Comparison of ENCODE assay signal across 14 cellular contexts in genomic region chr17:75049057-75049456, GRCh38. TPM values are rescaled to one million over a fixed set of nuclear protein-coding genes. Genes with fewer than 3 reads are reported as not detected.
DNase-seq lines count a peak whose midpoint lies in the region; ATAC-seq and TF ChIP-seq lines count a peak whose summit lies in the region.
"Had no signal": no experiment of that assay in that cellular context is flagged by ENCODE, and none has a peak within 500 bp of the region (broad histone marks: within the 10 kb centered on the region; RNA-seq: fewer than 3 reads in every experiment).

No MANE protein-coding gene starts in this region.

- no peaks in the 10 kb centered on the region for H3K27me3 ChIP-seq in iPS-20b (ENCODE audit: insufficient read depth, low read length)
- no peaks in the 10 kb centered on the region for H3K27me3 ChIP-seq in suprapubic skin

- peak overlapping the region; percentile 92; the same call in 1 of the 2 replicates for H3K4me3 ChIP-seq in iPS-20b (ENCODE audit: low read length)
- H3K4me3 ChIP-seq in suprapubic skin, result no peak overlapping the region

- no peaks in the 10 kb centered on the region for H3K9me3 Mint-ChIP-seq in activated T-cell treated with anti-CD3 and anti-CD28 coated beads, Interleukin-2, amount 50 U/mL, for 72 hours
- no peaks in the 10 kb centered on the region for H3K9me3 Mint-ChIP-seq in activated T-helper 17 cell treated with anti-CD3 and anti-CD28 coated beads, Interleukin-2, amount 50 U/mL, for 72 hours

- H3K9me3 ChIP-seq in iPS-20b (ENCODE audit: insufficient read depth, low read depth, low read length) (no peaks in the 10 kb centered on the region), suprapubic skin (no peaks in the 10 kb centered on the region)

- no peak overlapping the region for H3K27ac ChIP-seq in iPS-20b (ENCODE audit: low read length)
- peak overlapping the region; percentile 97 for H3K27ac ChIP-seq in suprapubic skin

- DNase-seq in activated T-cell treated with anti-CD3 and anti-CD28 coated beads, Interleukin-2, amount 50 U/mL, for 72 hours, result no peak
- no peak for DNase-seq in activated T-cell treated with anti-CD3 and anti-CD28 coated beads, Interleukin-2, amount 50 U/mL, for 48 hours
- DNase-seq in suprapubic skin (ENCODE audit: low spot score in 2 of 2), result no peak
- no peak for DNase-seq in stimulated activated naive CD4-positive, alpha-beta T cell (lab: John Stamatoyannopoulos, UW)
- no peak for DNase-seq in stimulated activated CD4-positive, alpha-beta T cell treated with anti-CD3 and anti-CD28 coated beads, Interleukin-12 subunit alpha, Interleukin-12 subunit beta, amount 100 ng/mL, for 4 hours
- DNase-seq: activated CD4-positive, alpha-beta T cell treated with anti-CD3 and anti-CD28 coated beads, Interleukin-2, amount 50 U/mL, for 1 hour; NCI-H1436; NCI-H748 treated with DMSO at 0.1 percent for 48 hours; stimulated activated naive CD4-positive, alpha-beta T cell treated with Interleukin-2 at 50 U/mL for 16 hours; SW 1271 had no signal

- H3K9ac ChIP-seq in iPS-20b (ENCODE audit: low read depth, low read length), result no peak overlapping the region; the same call in 1 of the 2 replicates

- no peak for TF ChIP-seq POLR2A in suprapubic skin (IDR thresholded peaks at IDR 0.05)

- H3K4me3 Mint-ChIP-seq in activated T-cell treated with anti-CD3 and anti-CD28 coated beads, Interleukin-2, amount 50 U/mL, for 72 hours, result peak overlapping the region in 1 of 2 donors; percentile 95
- peak overlapping the region; percentile 92 for H3K4me3 Mint-ChIP-seq in activated T-helper 17 cell treated with anti-CD3 and anti-CD28 coated beads, Interleukin-2, amount 50 U/mL, for 72 hours

- peaks cover 7 to 9% of the 10 kb centered on the region in 2 donors for H3K36me3 Mint-ChIP-seq in activated T-cell treated with anti-CD3 and anti-CD28 coated beads, Interleukin-2, amount 50 U/mL, for 72 hours (ENCODE audit: insufficient read depth in 2 of 2)
- H3K36me3 Mint-ChIP-seq in activated T-helper 17 cell treated with anti-CD3 and anti-CD28 coated beads, Interleukin-2, amount 50 U/mL, for 72 hours (ENCODE audit: low read depth), result peaks cover 61% of the 10 kb centered on the region

- ATAC-seq in activated T-cell treated with anti-CD3 and anti-CD28 coated beads, Interleukin-2, amount 50 U/mL, for 72 hours (replicated peaks in 1 of 2), result no peak
- no peak for ATAC-seq in activated T-helper 17 cell treated with anti-CD3 and anti-CD28 coated beads, Interleukin-2, amount 50 U/mL, for 72 hours (replicated peaks)
- ATAC-seq in GM21717 (IDR thresholded peaks at IDR 0.05; ENCODE audit: unreplicated experiment), result no peak

- WGBS in suprapubic skin, result 84% methylated on average over 5 of the region's 5 CpGs

- H3K27me3 Mint-ChIP-seq in activated T-cell treated with anti-CD3 and anti-CD28 coated beads, Interleukin-2, amount 50 U/mL, for 72 hours (ENCODE audit: low read depth), result no peaks in the 10 kb centered on the region
- no peaks in the 10 kb centered on the region for H3K27me3 Mint-ChIP-seq in activated T-helper 17 cell treated with anti-CD3 and anti-CD28 coated beads, Interleukin-2, amount 50 U/mL, for 72 hours
- H3K27me3 Mint-ChIP-seq: activated naive CD8-positive, alpha-beta T cell had no signal

- TF ChIP-seq CTCF in suprapubic skin (IDR thresholded peaks at IDR 0.05), result no peak

- H3K4me1 Mint-ChIP-seq in activated T-cell treated with anti-CD3 and anti-CD28 coated beads, Interleukin-2, amount 50 U/mL, for 72 hours (ENCODE audit: low read depth), result peaks cover 43% of the 10 kb centered on the region
- peaks cover 16% of the 10 kb centered on the region for H3K4me1 Mint-ChIP-seq in activated T-helper 17 cell treated with anti-CD3 and anti-CD28 coated beads, Interleukin-2, amount 50 U/mL, for 72 hours

- H3K27ac Mint-ChIP-seq in activated T-cell treated with anti-CD3 and anti-CD28 coated beads, Interleukin-2, amount 50 U/mL, for 72 hours, result peak overlapping the region; percentile 19
- no peak overlapping the region for H3K27ac Mint-ChIP-seq in activated T-helper 17 cell treated with anti-CD3 and anti-CD28 coated beads, Interleukin-2, amount 50 U/mL, for 72 hours

- H3K36me3 ChIP-seq in iPS-20b (ENCODE audit: insufficient read depth, low read depth, low read length) (peaks cover 54% of the 10 kb centered on the region), suprapubic skin (peaks cover 36% of the 10 kb centered on the region)

- H3K4me1 ChIP-seq in iPS-20b (ENCODE audit: insufficient read depth, low read length) (peaks cover 10% of the 10 kb centered on the region; the same call in 1 of the 2 replicates), suprapubic skin (peaks cover 32% of the 10 kb centered on the region)

- no peak for TF ChIP-seq EP300 in suprapubic skin (IDR thresholded peaks at IDR 0.05)

RNA-seq across cellular contexts. Expression of gene KCTD2, which starts 2.0 kb away (rescaled TPM):
- total RNA-seq in activated T-cell treated with anti-CD3 and anti-CD28 coated beads, Interleukin-2, amount 50 U/mL, for 72 hours, result 10 to 100 TPM; 21.4 to 24.1 TPM
- total RNA-seq in activated T-helper 17 cell treated with anti-CD3 and anti-CD28 coated beads, Interleukin-2, amount 50 U/mL, for 72 hours, result 10 to 100 TPM; 21.3 to 22.1 TPM
- total RNA-seq in suprapubic skin, result 10 to 100 TPM; 25.3 to 37.7 (median 31.3) TPM

RNA-seq across cellular contexts. Expression of gene ATP5PD, which starts 2.3 kb away (rescaled TPM):
- total RNA-seq in activated T-cell treated with anti-CD3 and anti-CD28 coated beads, Interleukin-2, amount 50 U/mL, for 72 hours, result 100 to 1,000 TPM; 125 to 147 TPM
- 100 to 1,000 TPM; 164 to 216 TPM for total RNA-seq in activated T-helper 17 cell treated with anti-CD3 and anti-CD28 coated beads, Interleukin-2, amount 50 U/mL, for 72 hours
- 100 to 1,000 TPM; 167 to 312 (median 272) TPM for total RNA-seq in suprapubic skin

RNA-seq across cellular contexts. Expression of gene MRPL58, which starts 36.6 kb away (rescaled TPM):
- 10 to 100 TPM; 39.1 to 50.6 TPM for total RNA-seq in activated T-cell treated with anti-CD3 and anti-CD28 coated beads, Interleukin-2, amount 50 U/mL, for 72 hours
- total RNA-seq in activated T-helper 17 cell treated with anti-CD3 and anti-CD28 coated beads, Interleukin-2, amount 50 U/mL, for 72 hours, result 10 to 100 TPM; 25.4 to 48.2 TPM
- total RNA-seq in suprapubic skin, result 10 to 100 TPM; 20.2 to 68.2 (median 46.7) TPM

RNA-seq across cellular contexts. Expression of gene SLC16A5, which starts 38.7 kb away (rescaled TPM):
- 1 to 10 TPM; 7.5 to 9.8 TPM for total RNA-seq in activated T-cell treated with anti-CD3 and anti-CD28 coated beads, Interleukin-2, amount 50 U/mL, for 72 hours
- 10 to 100 TPM in 1 of 2 donors, 1 to 10 TPM in 1; 5.4 to 14.6 TPM for total RNA-seq in activated T-helper 17 cell treated with anti-CD3 and anti-CD28 coated beads, Interleukin-2, amount 50 U/mL, for 72 hours
- 10 to 100 TPM; 59.1 to 93.3 (median 61.4) TPM for total RNA-seq in suprapubic skin
